ENCODE assay signal across 1 cellular context in genomic region chr1:168285419-168285790, GRCh38.
A peak's percentile ranks its signal among the peaks of the same experiment; 100 is the strongest.
TF ChIP-seq lines count a peak whose summit lies in the region.

No MANE protein-coding gene starts in this region.

TF ChIP-seq in HEK293, 187 proteins besides CTCF, POLR2A, EP300 and RAD21 (continued from another document):
- TF ChIP-seq, protein P1, sequence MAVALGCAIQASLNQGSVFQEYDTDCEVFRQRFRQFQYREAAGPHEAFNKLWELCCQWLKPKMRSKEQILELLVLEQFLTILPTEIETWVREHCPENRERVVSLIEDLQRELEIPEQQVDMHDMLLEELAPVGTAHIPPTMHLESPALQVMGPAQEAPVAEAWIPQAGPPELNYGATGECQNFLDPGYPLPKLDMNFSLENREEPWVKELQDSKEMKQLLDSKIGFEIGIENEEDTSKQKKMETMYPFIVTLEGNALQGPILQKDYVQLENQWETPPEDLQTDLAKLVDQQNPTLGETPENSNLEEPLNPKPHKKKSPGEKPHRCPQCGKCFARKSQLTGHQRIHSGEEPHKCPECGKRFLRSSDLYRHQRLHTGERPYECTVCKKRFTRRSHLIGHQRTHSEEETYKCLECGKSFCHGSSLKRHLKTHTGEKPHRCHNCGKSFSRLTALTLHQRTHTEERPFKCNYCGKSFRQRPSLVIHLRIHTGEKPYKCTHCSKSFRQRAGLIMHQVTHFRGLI (tag by site-specific recombination; IDR thresholded peaks at IDR 0.05) = peak; percentile 100
- TF ChIP-seq ZNF513 (tag by site-specific recombination; IDR thresholded peaks at IDR 0.05) (no peak), IKZF3 (tag by site-specific recombination; IDR thresholded peaks at IDR 0.05) (peak; percentile 43; the same call in 1 of the 2 replicates)
